In genomic region chr4:146524663-146525062, GRCh38 we compare ENCODE assay signal across 20 cellular contexts. TPM values are rescaled to one million over a fixed set of nuclear protein-coding genes. Genes with fewer than 3 reads are reported as not detected.
DNase-seq lines count a peak whose midpoint lies in the region; ATAC-seq and TF ChIP-seq lines count a peak whose summit lies in the region.
"Had no signal": no experiment of that assay in that cellular context is flagged by ENCODE, and none has a peak within 500 bp of the region (broad histone marks: within the 10 kb centered on the region; RNA-seq: fewer than 3 reads in every experiment).

No MANE protein-coding gene starts in this region.

- no peak for TF ChIP-seq CTCF in epithelial cell of esophagus (IDR thresholded peaks at IDR 0.05; ENCODE audit: insufficient read depth, low read depth, low read length, missing control alignments)

- ATAC-seq in esophagus mucosa (peak; percentile 70), HG02885 (IDR thresholded peaks at IDR 0.05; ENCODE audit: poor library complexity, unreplicated experiment) (no peak)

- H3K4me3 ChIP-seq in epithelial cell of esophagus (ENCODE audit: low read length), result no peak overlapping the region

- DNase-seq in HT-29 (ENCODE audit: low spot score) (peak; percentile 47), epithelial cell of esophagus (ENCODE audit: low read depth) (peak; percentile 61), NCI-H2227 treated with DMSO at 0.1 percent for 48 hours (lab: John Stamatoyannopoulos, UW) (no peak), GM03348 (ENCODE audit: low spot score) (no peak), substantia nigra (lab: John Stamatoyannopoulos, UW) (no peak)
- DNase-seq: 8988T; ACHN; CD4-positive, alpha-beta memory T cell; CD8-positive, alpha-beta memory T cell; COR-L47; DMS 273 treated with DMSO at 0.1 percent for 48 hours; DMS153; DMS53; DMS79; DND-41; EL; GDM1 had no signal

- no peak overlapping the region for H3K27ac ChIP-seq in substantia nigra (ENCODE audit: low read depth, low read length, poor library complexity, severe bottlenecking)
- H3K27ac ChIP-seq: C4-2B had no signal

RNA-seq across cellular contexts. Expression of gene SLC10A7, which starts 2.9 kb away (rescaled TPM):
- total RNA-seq in HT-29 (2014; rRNA removed; shearing (Covaris generic)), result 4.1 TPM in 2 replicates
- 12.7 TPM for total RNA-seq in esophagus mucosa

Comparison
In these comparisons a context has a peak if more than half of its experiments do, and no peak if none do; other contexts are left out.
1. DNase-seq: peak in HT-29 (single experiment) and epithelial cell of esophagus (single experiment); none in NCI-H2227 treated with DMSO at 0.1 percent for 48 hours (single experiment), GM03348 (single experiment) and substantia nigra (0 of 49).